In genomic region chr11:57279131-57279530, GRCh38 we compare ENCODE assay signal across 1 cellular context.
TF ChIP-seq lines count a peak whose summit lies in the region.

No MANE protein-coding gene starts in this region.

TF ChIP-seq in H1, 55 proteins besides CTCF, POLR2A, EP300 and RAD21:
- TF ChIP-seq MAFK (IDR thresholded peaks at IDR 0.05; ENCODE audit: low read depth, low read length) (no peak), ATF3 (IDR thresholded peaks at IDR 0.05; ENCODE audit: insufficient read depth, low read depth, low read length) (no peak), CBX5 (IDR thresholded peaks at IDR 0.05; ENCODE audit: low read depth, low read length) (no peak), YY1 (IDR thresholded peaks at IDR 0.05; ENCODE audit: low read depth, low read length) (no peak), USF2 (IDR thresholded peaks at IDR 0.05; ENCODE audit: low read length) (no peak), POLR2AphosphoS5 (IDR thresholded peaks at IDR 0.05; ENCODE audit: low read depth, low read length) (no peak), TAF7 (optimal IDR thresholded peaks at IDR 0.05; ENCODE audit: borderline replicate concordance, low read depth, low read length) (no peak), POU5F1 (IDR thresholded peaks at IDR 0.05; ENCODE audit: low read depth, low read length) (no peak), E2F6 (IDR thresholded peaks at IDR 0.05) (no peak), TCF12 (IDR thresholded peaks at IDR 0.05; ENCODE audit: low read depth, low read length) (no peak), ASH2L (IDR thresholded peaks at IDR 0.05; ENCODE audit: low read length) (no peak), EGR1 (IDR thresholded peaks at IDR 0.05; ENCODE audit: borderline replicate concordance, low read depth, low read length) (no peak), TEAD4 (IDR thresholded peaks at IDR 0.05; ENCODE audit: low read depth, low read length) (no peak), TBP (IDR thresholded peaks at IDR 0.05; ENCODE audit: low read depth, low read length) (no peak), SAP30 (IDR thresholded peaks at IDR 0.05; ENCODE audit: insufficient read depth, insufficient replicate concordance, low read length) (no peak), SP4 (IDR thresholded peaks at IDR 0.05; ENCODE audit: low read length) (no peak), CREB1 (IDR thresholded peaks at IDR 0.05) (no peak), KDM4A (IDR thresholded peaks at IDR 0.05; ENCODE audit: low read depth, low read length, severe bottlenecking) (no peak)
- TF ChIP-seq, protein P1, sequence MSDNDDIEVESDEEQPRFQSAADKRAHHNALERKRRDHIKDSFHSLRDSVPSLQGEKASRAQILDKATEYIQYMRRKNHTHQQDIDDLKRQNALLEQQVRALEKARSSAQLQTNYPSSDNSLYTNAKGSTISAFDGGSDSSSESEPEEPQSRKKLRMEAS (IDR thresholded peaks at IDR 0.05) = no peak
TF ChIP-seq in H1: peak in this region for 0.
